8 cellular contexts compared by ENCODE assay signal in the genomic region with DNA sequence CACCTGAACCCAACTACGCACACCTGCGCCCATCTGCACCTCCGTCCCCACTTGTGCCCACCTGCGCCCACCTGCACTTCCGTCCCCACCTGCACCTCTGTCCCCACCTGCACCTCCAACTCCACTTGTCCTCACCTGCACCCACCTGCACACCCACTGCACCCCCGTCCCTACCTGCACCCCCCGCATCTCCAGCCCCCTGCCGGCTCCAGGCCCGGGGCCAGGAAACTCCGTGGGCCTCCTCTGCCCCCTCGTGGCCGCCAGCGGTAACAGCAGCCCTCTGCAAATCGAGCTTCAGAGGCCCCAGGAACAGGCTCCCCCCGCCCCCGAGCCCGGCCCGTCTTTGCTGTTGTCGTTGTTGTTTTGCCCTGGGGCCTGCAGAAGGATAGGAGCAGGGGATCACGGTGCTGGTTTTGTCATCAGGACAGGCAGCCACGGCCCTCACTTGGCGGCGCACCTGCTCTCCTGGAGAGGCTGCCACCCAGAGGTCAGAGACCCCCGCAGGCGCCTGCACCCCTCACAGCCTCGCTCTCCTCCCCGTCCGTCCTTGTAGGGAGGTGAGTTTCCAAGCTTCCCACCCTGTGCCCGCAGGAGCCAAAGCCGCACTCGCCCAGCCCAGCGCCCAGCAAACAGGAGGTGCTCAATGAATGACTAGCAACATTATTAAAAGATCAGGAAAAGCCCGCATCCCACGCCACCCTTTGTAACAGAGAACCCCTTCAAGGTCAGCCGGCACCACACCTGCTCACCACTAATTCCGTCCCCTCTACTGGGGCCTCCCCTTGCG.
DNase-seq lines count a peak whose midpoint lies in the region; ATAC-seq, FAIRE-seq and TF ChIP-seq lines count a peak whose summit lies in the region.

No MANE protein-coding gene starts in this region.

- BruUV-seq in HepG2 (replicated peaks; lab: Mats Ljungman, UMichigan), result no TSS peak

- H3K27ac ChIP-seq in DND-41 (ENCODE audit: low read length), result peak overlapping the region; percentile 65
- no peak overlapping the region for H3K27ac ChIP-seq in coronary artery
- no peak overlapping the region for H3K27ac ChIP-seq in HepG2 (ENCODE audit: extremely low read length, insufficient read depth, low read length)

- peak; percentile 84 for ATAC-seq in DND-41 (ENCODE audit: insufficient read depth, low read depth)
- peak; percentile 70 for ATAC-seq in HepG2
- ATAC-seq in HG03139 (IDR thresholded peaks at IDR 0.05; ENCODE audit: unreplicated experiment), result no peak
- ATAC-seq in HG03571 (IDR thresholded peaks at IDR 0.05; ENCODE audit: unreplicated experiment), result no peak

- in situ Hi-C loops in HepG2 (cut with HindIII; ENCODE audit: extremely low pct_ligation_motif_present, low pct_unique_long_range_greater_than_20kb), result no loop called here

- CTCF ChIA-PET in HepG2 (lab: Yijun Ruan, JAX; ENCODE audit: low intra/inter-chr PET ratio, low total read pairs), result interaction anchor here (0.7 to 1.6 kb wide), 3 partner anchors 23 to 58 kb away, joined by 3 to 5 read pairs (median 4); no protein-coding TSS in a partner anchor

- peaks cover 22% of the 10 kb centered on the region for H3K4me1 ChIP-seq in DND-41 (ENCODE audit: insufficient read depth, low read length)
- peaks cover 76% of the 10 kb centered on the region for H3K4me1 ChIP-seq in HepG2 (ENCODE audit: insufficient read depth, low read length)

- TF ChIP-seq EP300 in HepG2 (IDR thresholded peaks at IDR 0.05; ENCODE audit: low read depth in 2 of 2, low read length in 2 of 2) (no peak), HepG2 (CRISPR knock-in tag; IDR thresholded peaks at IDR 0.05; ENCODE audit: borderline replicate concordance) (no peak)

- WGBS in HepG2 (ENCODE audit: low lambda C conversion rate), result 34% methylated on average over 16 of the region's 37 CpGs

- H3K4me3 ChIP-seq in DND-41 (ENCODE audit: low read depth in 1 of 2, low read length in 2 of 2) (no peak overlapping the region; a peak in 1 of 4 replicates), coronary artery (peak overlapping the region; percentile 49), HepG2 (replicated peaks in 1 of 3; ENCODE audit: insufficient read depth in 1 of 3, low read depth in 2 of 3, low read length in 3 of 3) (peak overlapping the region; percentile 1 to 63 (median 44); a peak in 3 of 6 replicates)

- peak; percentile 82 for TF ChIP-seq RAD21 in HepG2 (CRISPR knock-in tag; IDR thresholded peaks at IDR 0.05)

- DNase-seq in DND-41 (peak; percentile 84), coronary artery (ENCODE audit: low spot score) (peak; percentile 76), HepG2 (ENCODE audit: low spot score) (peak; percentile 34)
- peak; percentile 60 to 61 for DNase-seq in activated CD4-positive, alpha-beta T cell treated with anti-CD3 and anti-CD28 coated beads, Interleukin-2, amount 50 U/mL, for 24 hours (ENCODE audit: low read depth in 1 of 2, low spot score in 1 of 2)
- peak; percentile 58 to 64 (median 64) for DNase-seq in stimulated activated CD4-positive, alpha-beta T cell treated with anti-CD3 and anti-CD28 coated beads, TNF-alpha, amount 100 ng/mL, for 4 hours (ENCODE audit: low read depth in 3 of 3)

- H3K4me2 ChIP-seq in DND-41 (ENCODE audit: insufficient read depth, low read length) (peak overlapping the region; percentile 43), HepG2 (ENCODE audit: low read depth, low read length) (peak overlapping the region; percentile 81)

- POLR2A ChIA-PET in HepG2 (lab: Yijun Ruan, JAX), result interaction anchor here (0.6 to 3.0 kb wide), 9 partner anchors 13 to 221 kb away, joined by 3 to 25 read pairs (median 4); a partner anchor contains a TSS

- no peaks in the 10 kb centered on the region for H3K36me3 ChIP-seq in DND-41 (ENCODE audit: insufficient read depth, low read length)
- no peaks in the 10 kb centered on the region for H3K36me3 ChIP-seq in HepG2 (replicated peaks in 1 of 2; ENCODE audit: control insufficient read depth in 1 of 2, insufficient read depth in 2 of 2, low read length in 2 of 2)

- TF ChIP-seq POLR2A in HepG2 (IDR thresholded peaks at IDR 0.05; ENCODE audit: insufficient read depth in 1 of 2, low read depth in 2 of 2, low read length in 2 of 2), result no peak

- peak overlapping the region; percentile 43 for H2AFZ ChIP-seq in DND-41 (ENCODE audit: low read depth, low read length)
- no peak overlapping the region for H2AFZ ChIP-seq in HepG2 (ENCODE audit: low read length)

- H3K9ac ChIP-seq in DND-41 (ENCODE audit: low read depth, low read length) (peak overlapping the region; percentile 31), HepG2 (ENCODE audit: insufficient read depth, low read depth, low read length) (no peak overlapping the region; the same call in 1 of the 2 replicates)

- H3K79me2 ChIP-seq in DND-41 (ENCODE audit: insufficient read depth, low read length) (no peaks in the 10 kb centered on the region), HepG2 (ENCODE audit: insufficient read depth, low read length) (no peaks in the 10 kb centered on the region)

- H3K27me3 ChIP-seq in DND-41 (ENCODE audit: insufficient read depth, low read length, poor library complexity) (no peaks in the 10 kb centered on the region), HepG2 (ENCODE audit: control insufficient read depth in 1 of 2, insufficient read depth in 2 of 2, low read length in 2 of 2) (no peaks in the 10 kb centered on the region; a peak in 1 of 5 replicates)

- intact Hi-C loops in HepG2 (cut with micrococcal nuclease; ENCODE audit: unreplicated experiment), result no loop called here

- H3K9me3 ChIP-seq in DND-41 (ENCODE audit: insufficient read depth, low read length, severe bottlenecking) (no peaks in the 10 kb centered on the region), HepG2 (ENCODE audit: low read length) (no peaks in the 10 kb centered on the region)

- H4K20me1 ChIP-seq in DND-41 (ENCODE audit: insufficient read depth, low read length) (no peaks in the 10 kb centered on the region), HepG2 (ENCODE audit: insufficient read depth, low read length) (0 out of 2 replicates have a peak, but pooled peaks cover 2% of the 10 kb centered on the region)

- TF ChIP-seq CTCF in DND-41 (IDR thresholded peaks at IDR 0.05; ENCODE audit: borderline replicate concordance, extremely low read depth, low read length, poor library complexity, severe bottlenecking) (peak; percentile 91), LNCAP (IDR thresholded peaks at IDR 0.05) (peak; percentile 91), coronary artery (IDR thresholded peaks at IDR 0.05) (peak; percentile 90), HepG2 (CRISPR knock-in tag; IDR thresholded peaks at IDR 0.05) (peak; percentile 94)

- no peak for FAIRE-seq in HepG2 (lab: Jason Lieb, UNC)

TF ChIP-seq in HepG2, 621 proteins besides CTCF, POLR2A, EP300 and RAD21 (continues in another document):
- TF ChIP-seq ZNF672 (CRISPR knock-in tag; IDR thresholded peaks at IDR 0.05), result no peak
- 0 out of 2 replicates have a peak, but pooled peaks have one; percentile 2 for TF ChIP-seq ZIK1 (CRISPR knock-in tag; IDR thresholded peaks at IDR 0.05; ENCODE audit: borderline replicate concordance, low read depth)
- no peak for TF ChIP-seq ZNF747 (CRISPR knock-in tag; IDR thresholded peaks at IDR 0.05; ENCODE audit: borderline replicate concordance)
- TF ChIP-seq ZBTB7A (CRISPR knock-in tag; IDR thresholded peaks at IDR 0.05), result peak; percentile 41; the same call in 1 of the 2 replicates
- 0 out of 2 replicates have a peak, but pooled peaks have one; percentile 9 for TF ChIP-seq ZNF547 (CRISPR knock-in tag; IDR thresholded peaks at IDR 0.05)
- TF ChIP-seq, protein P1, sequence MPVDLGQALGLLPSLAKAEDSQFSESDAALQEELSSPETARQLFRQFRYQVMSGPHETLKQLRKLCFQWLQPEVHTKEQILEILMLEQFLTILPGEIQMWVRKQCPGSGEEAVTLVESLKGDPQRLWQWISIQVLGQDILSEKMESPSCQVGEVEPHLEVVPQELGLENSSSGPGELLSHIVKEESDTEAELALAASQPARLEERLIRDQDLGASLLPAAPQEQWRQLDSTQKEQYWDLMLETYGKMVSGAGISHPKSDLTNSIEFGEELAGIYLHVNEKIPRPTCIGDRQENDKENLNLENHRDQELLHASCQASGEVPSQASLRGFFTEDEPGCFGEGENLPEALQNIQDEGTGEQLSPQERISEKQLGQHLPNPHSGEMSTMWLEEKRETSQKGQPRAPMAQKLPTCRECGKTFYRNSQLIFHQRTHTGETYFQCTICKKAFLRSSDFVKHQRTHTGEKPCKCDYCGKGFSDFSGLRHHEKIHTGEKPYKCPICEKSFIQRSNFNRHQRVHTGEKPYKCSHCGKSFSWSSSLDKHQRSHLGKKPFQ (CRISPR knock-in tag; IDR thresholded peaks at IDR 0.05; ENCODE audit: insufficient replicate concordance), result no peak
- TF ChIP-seq ZNF20 (CRISPR knock-in tag; IDR thresholded peaks at IDR 0.05), result no peak
- no peak for TF ChIP-seq ZNF282 (IDR thresholded peaks at IDR 0.05; ENCODE audit: partially characterized antibody)
- no peak for TF ChIP-seq ZNF234 (CRISPR knock-in tag; conservative IDR thresholded peaks at IDR 0.05)
- TF ChIP-seq, protein P2, sequence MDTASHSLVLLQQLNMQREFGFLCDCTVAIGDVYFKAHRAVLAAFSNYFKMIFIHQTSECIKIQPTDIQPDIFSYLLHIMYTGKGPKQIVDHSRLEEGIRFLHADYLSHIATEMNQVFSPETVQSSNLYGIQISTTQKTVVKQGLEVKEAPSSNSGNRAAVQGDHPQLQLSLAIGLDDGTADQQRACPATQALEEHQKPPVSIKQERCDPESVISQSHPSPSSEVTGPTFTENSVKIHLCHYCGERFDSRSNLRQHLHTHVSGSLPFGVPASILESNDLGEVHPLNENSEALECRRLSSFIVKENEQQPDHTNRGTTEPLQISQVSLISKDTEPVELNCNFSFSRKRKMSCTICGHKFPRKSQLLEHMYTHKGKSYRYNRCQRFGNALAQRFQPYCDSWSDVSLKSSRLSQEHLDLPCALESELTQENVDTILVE (CRISPR knock-in tag; IDR thresholded peaks at IDR 0.05), result 0 out of 2 replicates have a peak, but pooled peaks have one; percentile 3
- TF ChIP-seq, protein P3, sequence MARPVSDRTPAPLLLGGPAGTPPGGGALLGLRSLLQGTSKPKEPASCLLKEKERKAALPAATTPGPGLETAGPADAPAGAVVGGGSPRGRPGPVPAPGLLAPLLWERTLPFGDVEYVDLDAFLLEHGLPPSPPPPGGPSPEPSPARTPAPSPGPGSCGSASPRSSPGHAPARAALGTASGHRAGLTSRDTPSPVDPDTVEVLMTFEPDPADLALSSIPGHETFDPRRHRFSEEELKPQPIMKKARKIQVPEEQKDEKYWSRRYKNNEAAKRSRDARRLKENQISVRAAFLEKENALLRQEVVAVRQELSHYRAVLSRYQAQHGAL (CRISPR knock-in tag; IDR thresholded peaks at IDR 0.05; ENCODE audit: not compliant biosample characterization), result peak; percentile 33
- peak; percentile 37 for TF ChIP-seq RBM39 (IDR thresholded peaks at IDR 0.05; ENCODE audit: low read depth, low read length, poor library complexity, severe bottlenecking)
- no peak for TF ChIP-seq ELF1 (CRISPR knock-in tag; IDR thresholded peaks at IDR 0.05)
- no peak for TF ChIP-seq ZNF510 (CRISPR knock-in tag; IDR thresholded peaks at IDR 0.05; ENCODE audit: low read depth)
- TF ChIP-seq HNRNPK (IDR thresholded peaks at IDR 0.05; ENCODE audit: low read depth, low read length, poor library complexity, severe bottlenecking), result peak; percentile 81
- peak; percentile 16 for TF ChIP-seq SKI (IDR thresholded peaks at IDR 0.05; ENCODE audit: partially characterized antibody)

Comparison
In these comparisons a context has a peak if more than half of its experiments do, and no peak if none do; other contexts are left out.
1. ATAC-seq: peak in DND-41 (single experiment) and HepG2 (single experiment); none in HG03139 (single experiment) and HG03571 (single experiment).
2. DNase-seq: peak in every context shown above with its lines; median percentile 84 in DND-41; 76 in coronary artery; 64 in stimulated activated CD4-positive, alpha-beta T cell treated with anti-CD3 and anti-CD28 coated beads, TNF-alpha, amount 100 ng/mL, for 4 hours; 60 in activated CD4-positive, alpha-beta T cell treated with anti-CD3 and anti-CD28 coated beads, Interleukin-2, amount 50 U/mL, for 24 hours; 34 in HepG2.
3. H3K4me3 ChIP-seq: peak in coronary artery (single experiment) and HepG2 (3 of 3); none in DND-41 (0 of 2).
4. Peak in every context shown above with its lines, with median percentiles within 50 percentile points of each other: CTCF ChIP-seq.